In genomic region chr4:7460591-7460990, GRCh38 we compare ENCODE assay signal across 1 cellular context.
TF ChIP-seq lines count a peak whose summit lies in the region.

No MANE protein-coding gene starts in this region.

TF ChIP-seq in K562, 482 proteins besides CTCF, POLR2A, EP300 and RAD21 (continued from another document):
- no peak for TF ChIP-seq ATF6 (CRISPR knock-in tag; IDR thresholded peaks at IDR 0.05)
- TF ChIP-seq TEAD2 (tag; IDR thresholded peaks at IDR 0.05), result no peak
- TF ChIP-seq E2F8 (IDR thresholded peaks at IDR 0.05; ENCODE audit: low read depth, partially characterized antibody), result no peak
- no peak for TF ChIP-seq NR2C1 (IDR thresholded peaks at IDR 0.05)
- peak; percentile 52; the same call in 1 of the 2 replicates for TF ChIP-seq NR2C1 (tag; IDR thresholded peaks at IDR 0.05)
- no peak for TF ChIP-seq TAF1 (IDR thresholded peaks at IDR 0.05; ENCODE audit: control insufficient read depth, extremely low read depth, insufficient read depth, low read length, severe bottlenecking)
- TF ChIP-seq PRDM10 (IDR thresholded peaks at IDR 0.05; ENCODE audit: partially characterized antibody), result no peak
- TF ChIP-seq CTCFL (IDR thresholded peaks at IDR 0.05; ENCODE audit: borderline replicate concordance, insufficient read depth, low read depth, low read length, poor library complexity, severe bottlenecking), result no peak
- peak; percentile 56 for TF ChIP-seq CBFA2T2 (conservative IDR thresholded peaks at IDR 0.05)
- no peak for TF ChIP-seq GABPA (tag; conservative IDR thresholded peaks at IDR 0.05; ENCODE audit: low read depth)
- no peak for TF ChIP-seq NCOR1 (IDR thresholded peaks at IDR 0.05)
- no peak for TF ChIP-seq MYNN (IDR thresholded peaks at IDR 0.05)
- no peak for TF ChIP-seq MYNN (CRISPR knock-in tag; IDR thresholded peaks at IDR 0.05)
- TF ChIP-seq, protein P1, sequence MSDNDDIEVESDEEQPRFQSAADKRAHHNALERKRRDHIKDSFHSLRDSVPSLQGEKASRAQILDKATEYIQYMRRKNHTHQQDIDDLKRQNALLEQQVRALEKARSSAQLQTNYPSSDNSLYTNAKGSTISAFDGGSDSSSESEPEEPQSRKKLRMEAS (CRISPR knock-in tag; IDR thresholded peaks at IDR 0.05), result no peak
- peak; percentile 92 for TF ChIP-seq TOE1 (IDR thresholded peaks at IDR 0.05; ENCODE audit: borderline replicate concordance)
- no peak for TF ChIP-seq TOE1 (CRISPR knock-in tag; IDR thresholded peaks at IDR 0.05; ENCODE audit: borderline replicate concordance, low read depth)
- TF ChIP-seq ZNF449 (CRISPR knock-in tag; IDR thresholded peaks at IDR 0.05), result no peak
- peak; percentile 33; the same call in 1 of the 2 replicates for TF ChIP-seq ATF7 (IDR thresholded peaks at IDR 0.05)
- TF ChIP-seq TEAD1 (CRISPR knock-in tag; IDR thresholded peaks at IDR 0.05), result no peak
- no peak for TF ChIP-seq TAF7 (tag; IDR thresholded peaks at IDR 0.05)
- no peak for TF ChIP-seq THAP12 (CRISPR knock-in tag; IDR thresholded peaks at IDR 0.05)
- TF ChIP-seq ZNF717 (CRISPR knock-in tag; IDR thresholded peaks at IDR 0.05), result no peak
- TF ChIP-seq NR2C2 (CRISPR knock-in tag; IDR thresholded peaks at IDR 0.05), result no peak
- peak; percentile 39 for TF ChIP-seq NR2C2 (tag; IDR thresholded peaks at IDR 0.05)
- TF ChIP-seq TFE3 (CRISPR knock-in tag; IDR thresholded peaks at IDR 0.05), result peak; percentile 94
- no peak for TF ChIP-seq ZNF75A (CRISPR knock-in tag; IDR thresholded peaks at IDR 0.05)
- peak; percentile 78 for TF ChIP-seq USF1 (CRISPR knock-in tag; IDR thresholded peaks at IDR 0.05)
- TF ChIP-seq ZNF445 (CRISPR knock-in tag; IDR thresholded peaks at IDR 0.05; ENCODE audit: low read depth), result no peak
TF ChIP-seq in K562: peak in this region for 11.
